In genomic region chr2:79383681-79384080, GRCh38 we compare ENCODE assay signal across 27 cellular contexts.
"Had no signal": no experiment of that assay in that cellular context is flagged by ENCODE, and none has a peak within 500 bp of the region (broad histone marks: within the 10 kb centered on the region; RNA-seq: fewer than 3 reads in every experiment).

No MANE protein-coding gene starts in this region.

- H3K27me3 ChIP-seq: hepatocyte, pancreas, stomach, testis, thyroid gland, transverse colon, upper lobe of right lung had no signal

- H3K9me3 Mint-ChIP-seq: stimulated activated naive B cell treated with anti-CD40 and anti-IgM and Interleukin-4, amounts not matched to agents 10 μg/mL and 1 μg/mL and 100 μg/mL, for 72 hours had no signal

- H3K4me1 Mint-ChIP-seq: naive thymus-derived CD4-positive, alpha-beta T cell; stimulated activated naive B cell treated with anti-CD40 and anti-IgM and Interleukin-4, amounts not matched to agents 10 μg/mL and 1 μg/mL and 100 μg/mL, for 72 hours had no signal

- H3K27ac ChIP-seq: hepatocyte, left ventricle myocardium inferior, pancreas, prostate gland, skin epidermis, stomach, testis, thyroid gland, transverse colon, upper lobe of right lung had no signal

- H3K36me3 ChIP-seq: left ventricle myocardium inferior, pancreas, prostate gland, stomach, thyroid gland, transverse colon, upper lobe of right lung had no signal

- H2AFZ ChIP-seq: hepatocyte had no signal

- H3K27ac Mint-ChIP-seq: naive thymus-derived CD4-positive, alpha-beta T cell; natural killer cell treated with Interleukin-12 subunit alpha and Interleukin-12 subunit beta and Interleukin-15 and Interleukin-18, amount 100 ng/mL, for 72 hours; stimulated activated naive B cell treated with anti-CD40 and anti-IgM and Interleukin-4, amounts not matched to agents 10 μg/mL and 1 μg/mL and 100 μg/mL, for 72 hours had no signal

- H3K4me3 Mint-ChIP-seq: naive thymus-derived CD4-positive, alpha-beta T cell; natural killer cell treated with Interleukin-12 subunit alpha and Interleukin-12 subunit beta and Interleukin-15 and Interleukin-18, amount 100 ng/mL, for 72 hours; stimulated activated naive B cell treated with anti-CD40 and anti-IgM and Interleukin-4, amounts not matched to agents 10 μg/mL and 1 μg/mL and 100 μg/mL, for 72 hours had no signal

- H3K4me2 ChIP-seq: hepatocyte had no signal

- H3K4me3 ChIP-seq: hepatocyte, left ventricle myocardium inferior, lung, mucosa of descending colon, pancreas, prostate gland, skin epidermis, stomach, testis, thyroid gland, transverse colon, upper lobe of right lung had no signal

- H3K79me2 ChIP-seq: hepatocyte had no signal

- DNase-seq: islet precursor cell; left ventricle myocardium inferior; mesendoderm; midbrain; mucosa of descending colon; naive thymus-derived CD4-positive, alpha-beta T cell; nucleus accumbens; pancreas; posterior cingulate gyrus; retina; right cardiac atrium; stimulated activated CD4-positive, alpha-beta T cell treated with anti-CD3 and anti-CD28 coated beads, Interleukin-12 subunit alpha, Interleukin-12 subunit beta, amount 100 ng/mL, for 4 hours; stimulated activated CD4-positive, alpha-beta T cell treated with anti-CD3 and anti-CD28 coated beads, Interleukin-15, amount 100 ng/mL, for 24 hours; stimulated activated CD4-positive, alpha-beta T cell treated with anti-CD3 and anti-CD28 coated beads, Interleukin-2, amount 100 ng/mL, for 24 hours; stimulated activated CD4-positive, alpha-beta T cell treated with anti-CD3 and anti-CD28 coated beads, Interleukin-4, amount 100 ng/mL, for 1 hour; stimulated activated naive B cell treated with anti-CD40 and anti-IgM and Interleukin-4, amounts not matched to agents 10 μg/mL and 1 μg/mL and 100 μg/mL, for 72 hours; stimulated activated naive CD8-positive, alpha-beta T cell treated with anti-CD3 and anti-CD28 coated beads, Interleukin-15, Interleukin-2, amounts not matched to agents 100 U/mL and 50 U/mL, for 24 hours; stomach; testis; thyroid gland; transverse colon; upper lobe of right lung had no signal

- H3K27me3 Mint-ChIP-seq: naive thymus-derived CD4-positive, alpha-beta T cell; natural killer cell treated with Interleukin-12 subunit alpha and Interleukin-12 subunit beta and Interleukin-15 and Interleukin-18, amount 100 ng/mL, for 72 hours; stimulated activated naive B cell treated with anti-CD40 and anti-IgM and Interleukin-4, amounts not matched to agents 10 μg/mL and 1 μg/mL and 100 μg/mL, for 72 hours had no signal

- H3K9me3 ChIP-seq: left ventricle myocardium inferior, mucosa of descending colon, pancreas, prostate gland, stomach, testis, thyroid gland, transverse colon, upper lobe of right lung had no signal

- H3K4me1 ChIP-seq: left ventricle myocardium inferior, pancreas, prostate gland, stomach, testis, thyroid gland, transverse colon, upper lobe of right lung had no signal

- H3K36me3 Mint-ChIP-seq: natural killer cell treated with Interleukin-12 subunit alpha and Interleukin-12 subunit beta and Interleukin-15 and Interleukin-18, amount 100 ng/mL, for 72 hours; stimulated activated naive B cell treated with anti-CD40 and anti-IgM and Interleukin-4, amounts not matched to agents 10 μg/mL and 1 μg/mL and 100 μg/mL, for 72 hours had no signal
